In the genomic region with DNA sequence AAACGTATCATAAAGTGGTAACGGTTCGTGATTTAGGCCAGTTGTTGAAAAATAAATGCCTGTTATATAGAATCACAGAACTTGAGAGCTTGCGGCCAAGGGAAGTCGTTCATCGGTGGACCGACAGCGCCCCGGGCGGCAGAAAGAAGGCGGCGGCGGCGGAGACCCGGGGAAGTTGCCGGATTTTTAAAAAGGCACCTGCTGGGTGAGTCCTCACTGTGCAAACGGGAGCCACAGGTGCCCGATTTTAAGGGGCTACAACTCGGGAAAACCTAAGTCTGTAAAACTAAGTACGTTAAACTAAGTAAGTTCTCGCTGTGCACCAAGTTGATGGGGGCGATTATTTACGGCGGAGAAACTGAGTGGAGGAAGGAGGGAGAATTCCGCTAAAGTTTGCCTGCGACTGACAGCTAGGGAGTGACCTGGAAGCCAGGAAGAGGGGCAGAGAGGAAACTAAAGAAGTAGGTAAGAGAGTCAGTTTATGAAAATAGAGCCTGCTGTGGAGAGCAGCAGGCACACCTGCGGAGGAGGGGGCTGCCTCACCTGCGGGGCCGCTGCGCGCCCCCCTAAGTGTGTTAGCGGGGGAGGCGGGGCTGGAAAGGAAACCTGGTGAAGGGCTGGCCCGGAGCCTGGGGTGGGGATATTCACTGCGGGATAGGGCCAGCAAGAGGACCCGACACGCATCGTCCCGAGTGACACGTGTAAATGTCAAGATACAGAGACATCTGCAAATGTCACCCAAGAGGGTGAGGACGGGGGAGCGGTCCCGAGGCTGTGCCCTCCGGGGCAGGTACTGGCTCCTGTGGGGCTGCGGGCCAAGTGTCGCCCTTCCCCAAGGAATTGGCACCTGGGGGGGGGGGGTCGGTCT, we compare ENCODE assay signal across 8 cellular contexts. TPM values are rescaled to one million over a fixed set of nuclear protein-coding genes. Genes with fewer than 3 reads are reported as not detected.
DNase-seq lines count a peak whose midpoint lies in the region; ATAC-seq and TF ChIP-seq lines count a peak whose summit lies in the region.

No MANE protein-coding gene starts in this region.

- intact Hi-C loops in CD4-positive, alpha-beta T cell (cut with DNase I, micrococcal nuclease) = loop anchor here (5.0 kb wide), 1 partner anchor 405 kb away; no protein-coding TSS in a partner anchor

- CTCF ChIA-PET in CD4-positive, alpha-beta T cell (lab: Charles Lee) = interaction anchor here (0.7 kb wide), 1 partner anchor 15 kb away, joined by 3 read pairs; no protein-coding TSS in a partner anchor
- CTCF ChIA-PET in activated CD4-positive, alpha-beta memory T cell treated with anti-CD3 and anti-CD28 coated beads, Interleukin-2, amount 10 ng/mL, durations not matched to agents 7 days and 5 days (lab: Charles Lee) = no interaction called here

- H3K36me3 ChIP-seq in HUES6 (ENCODE audit: control insufficient read depth, insufficient read depth, low read length) = no peaks in the 10 kb centered on the region
- H3K36me3 ChIP-seq in mucosa of rectum (ENCODE audit: control insufficient read depth in 2 of 2, insufficient read depth in 2 of 2, low read length in 2 of 2) = no peaks in the 10 kb centered on the region
- H3K36me3 ChIP-seq in stomach smooth muscle (ENCODE audit: control insufficient read depth in 2 of 2, insufficient read depth in 2 of 2, low read length in 2 of 2) = no peaks in the 10 kb centered on the region

- peak; percentile 48 for ATAC-seq in CD4-positive, alpha-beta T cell (ENCODE audit: poor library complexity)
- no peak for ATAC-seq in GM21528 (IDR thresholded peaks at IDR 0.05; ENCODE audit: low FRiP score, unreplicated experiment)

- peak in 8 of 10 experiments; percentile 1 to 43 (median 18) for DNase-seq in CD4-positive, alpha-beta T cell
- DNase-seq in activated CD4-positive, alpha-beta memory T cell treated with anti-CD3 and anti-CD28 coated beads, Interleukin-2, amount 10 ng/mL, durations not matched to agents 7 days and 5 days = peak; percentile 19
- DNase-seq in erythroblast (lab: John Stamatoyannopoulos, UW) (peak; percentile 20 to 50), MV-4-11 (lab: John Stamatoyannopoulos, UW) (no peak)

- H3K36me3 Mint-ChIP-seq in CD4-positive, alpha-beta T cell (ENCODE audit: low read depth) = peaks cover 4% of the 10 kb centered on the region
- peaks cover 5% of the 10 kb centered on the region for H3K36me3 Mint-ChIP-seq in activated CD4-positive, alpha-beta memory T cell treated with anti-CD3 and anti-CD28 coated beads, Interleukin-2, amount 10 ng/mL, durations not matched to agents 7 days and 5 days (ENCODE audit: low read depth)

- H3K27ac Mint-ChIP-seq in CD4-positive, alpha-beta T cell = peak overlapping the region; percentile 38
- peak overlapping the region; percentile 14 for H3K27ac Mint-ChIP-seq in activated CD4-positive, alpha-beta memory T cell treated with anti-CD3 and anti-CD28 coated beads, Interleukin-2, amount 10 ng/mL, durations not matched to agents 7 days and 5 days

- no peak overlapping the region for H3K9ac ChIP-seq in HUES6 (ENCODE audit: low read length)
- peak overlapping the region in 1 of 2 donors; percentile 33 for H3K9ac ChIP-seq in mucosa of rectum (ENCODE audit: low read depth in 1 of 2, low read length in 2 of 2)
- no peak overlapping the region for H3K9ac ChIP-seq in stomach smooth muscle (ENCODE audit: low read length in 2 of 2)

- TF ChIP-seq CTCF in CD4-positive, alpha-beta T cell (IDR thresholded peaks at IDR 0.05) = no peak

- H3K4me3 Mint-ChIP-seq in CD4-positive, alpha-beta T cell = peak overlapping the region; percentile 87
- peak overlapping the region; percentile 43 for H3K4me3 Mint-ChIP-seq in activated CD4-positive, alpha-beta memory T cell treated with anti-CD3 and anti-CD28 coated beads, Interleukin-2, amount 10 ng/mL, durations not matched to agents 7 days and 5 days

- POLR2A ChIA-PET in CD4-positive, alpha-beta T cell (lab: Charles Lee) = no interaction called here
- POLR2A ChIA-PET in activated CD4-positive, alpha-beta memory T cell treated with anti-CD3 and anti-CD28 coated beads, Interleukin-2, amount 10 ng/mL, durations not matched to agents 7 days and 5 days (lab: Charles Lee) = no interaction called here

- H3K4me3 ChIP-seq in HUES6 (ENCODE audit: low read depth, low read length) (peak overlapping the region; percentile 77), mucosa of rectum (ENCODE audit: low read length in 2 of 2) (peak overlapping the region; percentile 60 to 64), stomach smooth muscle (ENCODE audit: low read length in 2 of 2) (peak overlapping the region; percentile 27 to 60)

- peaks cover 59% of the 10 kb centered on the region for H3K27me3 Mint-ChIP-seq in CD4-positive, alpha-beta T cell
- peaks cover 17% of the 10 kb centered on the region for H3K27me3 Mint-ChIP-seq in activated CD4-positive, alpha-beta memory T cell treated with anti-CD3 and anti-CD28 coated beads, Interleukin-2, amount 10 ng/mL, durations not matched to agents 7 days and 5 days

- peaks cover 6% of the 10 kb centered on the region; the same call in 1 of the 2 replicates for H3K4me1 ChIP-seq in HUES6 (ENCODE audit: control insufficient read depth, insufficient read depth, low read length)
- H3K4me1 ChIP-seq in mucosa of rectum (ENCODE audit: control insufficient read depth in 2 of 2, insufficient read depth in 2 of 2, low read length in 2 of 2) = peaks cover 4 to 9% of the 10 kb centered on the region in 2 donors
- H3K4me1 ChIP-seq in stomach smooth muscle (ENCODE audit: control insufficient read depth, insufficient read depth, low read length) = peaks cover 11% of the 10 kb centered on the region

- H3K27ac ChIP-seq in CD4-positive, alpha-beta T cell (ENCODE audit: low read depth, low read length) = no peak overlapping the region
- H3K27ac ChIP-seq in HUES6 (ENCODE audit: low read depth, low read length) (no peak overlapping the region), mucosa of rectum (ENCODE audit: low read depth in 2 of 2, low read length in 2 of 2) (no peak overlapping the region), stomach smooth muscle (ENCODE audit: low read length) (no peak overlapping the region)

- peaks cover 30% of the 10 kb centered on the region for H3K27me3 ChIP-seq in CD4-positive, alpha-beta T cell (ENCODE audit: control insufficient read depth, insufficient read depth, low read length)
- peaks cover 48% of the 10 kb centered on the region for H3K27me3 ChIP-seq in HUES6 (ENCODE audit: control insufficient read depth, insufficient read depth, low read length)
- H3K27me3 ChIP-seq in mucosa of rectum (ENCODE audit: control insufficient read depth in 2 of 2, insufficient read depth in 2 of 2, low read length in 2 of 2) = peaks cover 7 to 22% of the 10 kb centered on the region in 2 donors
- H3K27me3 ChIP-seq in stomach smooth muscle (ENCODE audit: control insufficient read depth in 1 of 2, insufficient read depth in 2 of 2, low read length in 2 of 2) = peaks cover 7 to 20% of the 10 kb centered on the region in 2 donors

- H3K4me1 Mint-ChIP-seq in CD4-positive, alpha-beta T cell (ENCODE audit: low read depth) = no peaks in the 10 kb centered on the region
- H3K4me1 Mint-ChIP-seq in activated CD4-positive, alpha-beta memory T cell treated with anti-CD3 and anti-CD28 coated beads, Interleukin-2, amount 10 ng/mL, durations not matched to agents 7 days and 5 days = peaks cover 2% of the 10 kb centered on the region

- no peak for TF ChIP-seq POLR2A in erythroblast (IDR thresholded peaks at IDR 0.05; ENCODE audit: low read length)

- no peaks in the 10 kb centered on the region for H3K9me3 ChIP-seq in CD4-positive, alpha-beta T cell (ENCODE audit: control insufficient read depth, low read length)
- no peaks in the 10 kb centered on the region for H3K9me3 ChIP-seq in HUES6 (ENCODE audit: control insufficient read depth, insufficient read depth, low read depth, low read length)
- no peaks in the 10 kb centered on the region for H3K9me3 ChIP-seq in mucosa of rectum (ENCODE audit: control insufficient read depth in 2 of 2, low read length in 2 of 2)
- peaks cover 0 to 2% of the 10 kb centered on the region in 2 donors for H3K9me3 ChIP-seq in stomach smooth muscle (ENCODE audit: control insufficient read depth in 2 of 2, low read length in 2 of 2)

- peaks cover 3% of the 10 kb centered on the region for H3K9me3 Mint-ChIP-seq in CD4-positive, alpha-beta T cell
- H3K9me3 Mint-ChIP-seq in activated CD4-positive, alpha-beta memory T cell treated with anti-CD3 and anti-CD28 coated beads, Interleukin-2, amount 10 ng/mL, durations not matched to agents 7 days and 5 days = peaks cover 6% of the 10 kb centered on the region

RNA-seq across cellular contexts. Expression of gene ADAM12, which starts 1.0 kb away (rescaled TPM):
- 1 to 10 TPM; 1.2 to 1.5 TPM for total RNA-seq in CD4-positive, alpha-beta T cell
- 1 to 10 TPM; 1.2 to 1.3 TPM for total RNA-seq in activated CD4-positive, alpha-beta memory T cell treated with anti-CD3 and anti-CD28 coated beads, Interleukin-2, amount 10 ng/mL, durations not matched to agents 7 days and 5 days
